In the genomic region with DNA sequence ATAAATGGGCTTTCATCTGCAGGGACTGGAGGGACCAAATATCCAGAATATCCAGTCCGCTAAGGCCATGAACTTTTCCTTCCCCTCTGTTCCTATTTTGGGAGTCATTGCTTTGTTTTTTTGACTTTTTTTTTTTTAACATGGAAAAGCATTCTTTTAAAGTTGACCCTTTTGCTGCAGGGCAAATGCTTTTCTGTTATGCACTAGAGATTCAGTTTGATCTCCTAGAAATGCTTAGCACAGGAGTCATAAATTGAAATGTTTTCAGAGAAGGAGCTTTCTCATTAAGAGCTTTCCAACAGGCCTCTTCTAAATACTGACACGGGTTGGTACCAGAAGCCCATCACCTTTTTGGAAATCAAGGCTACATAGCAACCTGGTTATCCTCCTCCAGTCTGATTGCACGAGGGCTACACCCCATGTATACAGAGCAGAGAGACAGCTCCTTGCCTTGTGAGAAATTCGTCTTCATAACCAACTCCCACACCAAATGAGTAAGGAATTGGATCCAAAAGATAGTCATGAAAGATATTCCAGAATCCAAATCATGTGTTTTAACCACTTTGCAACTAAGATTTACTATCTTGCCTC, we compare ENCODE assay signal across 12 cellular contexts.
DNase-seq lines count a peak whose midpoint lies in the region; ATAC-seq and TF ChIP-seq lines count a peak whose summit lies in the region.
"Had no signal": no experiment of that assay in that cellular context is flagged by ENCODE, and none has a peak within 500 bp of the region (broad histone marks: within the 10 kb centered on the region; RNA-seq: fewer than 3 reads in every experiment).

No MANE protein-coding gene starts in this region.

- H3K4me3 ChIP-seq in CD8-positive, alpha-beta T cell (ENCODE audit: low read depth, low read length): no peak overlapping the region
- H3K4me3 ChIP-seq in fibroblast of the aortic adventitia (ENCODE audit: low read depth, low read length) (no peak overlapping the region), lower lobe of right lung (no peak overlapping the region)
- H3K4me3 ChIP-seq: K562 had no signal

- peaks cover 30% of the 10 kb centered on the region for H3K4me1 ChIP-seq in CD8-positive, alpha-beta T cell (ENCODE audit: insufficient read depth, low read length)
- H3K4me1 ChIP-seq in lower lobe of right lung: peaks cover 54% of the 10 kb centered on the region

- H3K9me3 Mint-ChIP-seq in CD8-positive, alpha-beta T cell: no peaks in the 10 kb centered on the region
- H3K9me3 Mint-ChIP-seq in activated T-helper 2 cell treated with anti-CD3 and anti-CD28 coated beads, Interferon-gamma antibody, Interleukin-2, Interleukin-4, amounts not matched to agents 10 μg/mL and 5 μg/mL and 100 μg/mL, durations not matched to agents 14 hours and 24 hours and 36 hours: no peaks in the 10 kb centered on the region
- H3K9me3 Mint-ChIP-seq: activated naive CD4-positive, alpha-beta T cell treated with anti-CD3 and anti-CD28 coated beads, Interleukin-2, amount 10 ng/mL, durations not matched to agents 7 days and 5 days had no signal

- no peak for TF ChIP-seq CTCF in CD8-positive, alpha-beta T cell (IDR thresholded peaks at IDR 0.05)
- TF ChIP-seq CTCF in fibroblast of the aortic adventitia (IDR thresholded peaks at IDR 0.05; ENCODE audit: insufficient read depth, low read length): no peak
- no peak for TF ChIP-seq CTCF in lower lobe of right lung (IDR thresholded peaks at IDR 0.05)

- CTCF ChIA-PET in CD8-positive, alpha-beta T cell (lab: Charles Lee): interaction anchor here (0.7 kb wide), 2 partner anchors 18 to 65 kb away, joined by 3 to 4 read pairs; no protein-coding TSS in a partner anchor

- POLR2A ChIA-PET in CD8-positive, alpha-beta T cell (lab: Charles Lee): no interaction called here

- no peaks in the 10 kb centered on the region for H3K27me3 ChIP-seq in CD8-positive, alpha-beta T cell (ENCODE audit: insufficient read depth, low read length)
- no peaks in the 10 kb centered on the region for H3K27me3 ChIP-seq in lower lobe of right lung (ENCODE audit: low read depth)

- intact Hi-C loops in CD8-positive, alpha-beta T cell (cut with DNase I, micrococcal nuclease): loop anchor here in 1 of 2 experiments (10.0 kb wide), 2 partner anchors 118 to 382 kb away; no protein-coding TSS in a partner anchor
- intact Hi-C loops in sciatic nerve (cut with DNase I) (loop anchor here (10.0 kb wide), 1 partner anchor 122 kb away; no protein-coding TSS in a partner anchor), lower lobe of right lung (cut with DNase I) (no loop called here)
- intact Hi-C loops in activated T-helper 2 cell treated with anti-CD3 and anti-CD28 coated beads, Interferon-gamma antibody, Interleukin-2, Interleukin-4, amounts not matched to agents 10 μg/mL and 5 μg/mL and 100 μg/mL, durations not matched to agents 14 hours and 24 hours and 36 hours (cut with micrococcal nuclease): loop anchor here (10.0 kb wide), 3 partner anchors 82 to 382 kb away; no protein-coding TSS in a partner anchor

- no peaks in the 10 kb centered on the region for H3K9me3 ChIP-seq in CD8-positive, alpha-beta T cell (ENCODE audit: low read length)
- no peaks in the 10 kb centered on the region for H3K9me3 ChIP-seq in lower lobe of right lung

- no peak overlapping the region for H3K27ac ChIP-seq in CD8-positive, alpha-beta T cell (ENCODE audit: low read depth, low read length)
- H3K27ac ChIP-seq in lower lobe of right lung: no peak overlapping the region

- no peak for ATAC-seq in CD8-positive, alpha-beta T cell
- ATAC-seq in sciatic nerve (peak; percentile 51), HG03565 (IDR thresholded peaks at IDR 0.05; ENCODE audit: unreplicated experiment) (no peak), lower lobe of right lung (no peak)
- ATAC-seq: K562 had no signal

- H3K27ac Mint-ChIP-seq in CD8-positive, alpha-beta T cell: peak overlapping the region; percentile 82
- no peak overlapping the region for H3K27ac Mint-ChIP-seq in activated T-helper 2 cell treated with anti-CD3 and anti-CD28 coated beads, Interferon-gamma antibody, Interleukin-2, Interleukin-4, amounts not matched to agents 10 μg/mL and 5 μg/mL and 100 μg/mL, durations not matched to agents 14 hours and 24 hours and 36 hours
- H3K27ac Mint-ChIP-seq: activated naive CD4-positive, alpha-beta T cell treated with anti-CD3 and anti-CD28 coated beads, Interleukin-2, amount 10 ng/mL, durations not matched to agents 7 days and 5 days had no signal

- no peaks in the 10 kb centered on the region for H3K27me3 Mint-ChIP-seq in CD8-positive, alpha-beta T cell (ENCODE audit: low read depth)
- H3K27me3 Mint-ChIP-seq in activated T-helper 2 cell treated with anti-CD3 and anti-CD28 coated beads, Interferon-gamma antibody, Interleukin-2, Interleukin-4, amounts not matched to agents 10 μg/mL and 5 μg/mL and 100 μg/mL, durations not matched to agents 14 hours and 24 hours and 36 hours (ENCODE audit: low read depth): no peaks in the 10 kb centered on the region
- H3K27me3 Mint-ChIP-seq: activated naive CD4-positive, alpha-beta T cell treated with anti-CD3 and anti-CD28 coated beads, Interleukin-2, amount 10 ng/mL, durations not matched to agents 7 days and 5 days had no signal

- DNase-seq in CD8-positive, alpha-beta T cell: no peak
- DNase-seq in NCI-H226 (peak; percentile 96), fibroblast of the aortic adventitia (ENCODE audit: low read depth) (peak; percentile 47), sciatic nerve (ENCODE audit: low spot score) (no peak), kidney tubule cell (ENCODE audit: low spot score) (no peak), lower lobe of right lung (no peak)
- DNase-seq in activated T-helper 2 cell treated with anti-CD3 and anti-CD28 coated beads, Interferon-gamma antibody, Interleukin-2, Interleukin-4, amounts not matched to agents 10 μg/mL and 5 μg/mL and 100 μg/mL, durations not matched to agents 14 hours and 24 hours and 36 hours (ENCODE audit: low spot score): no peak
- DNase-seq: activated CD4-positive, alpha-beta T cell treated with anti-CD3 and anti-CD28 coated beads for 1 hour; activated naive CD4-positive, alpha-beta T cell treated with anti-CD3 and anti-CD28 coated beads, Interleukin-2, amount 10 ng/mL, durations not matched to agents 7 days and 5 days; SHP77 treated with DMSO at 0.1 percent for 48 hours had no signal

- no peaks in the 10 kb centered on the region for H3K36me3 ChIP-seq in CD8-positive, alpha-beta T cell (ENCODE audit: insufficient read depth, low read length)
- no peaks in the 10 kb centered on the region for H3K36me3 ChIP-seq in lower lobe of right lung

- peaks cover 44% of the 10 kb centered on the region for H3K4me1 Mint-ChIP-seq in CD8-positive, alpha-beta T cell (ENCODE audit: low read depth)
- peaks cover 17% of the 10 kb centered on the region for H3K4me1 Mint-ChIP-seq in activated T-helper 2 cell treated with anti-CD3 and anti-CD28 coated beads, Interferon-gamma antibody, Interleukin-2, Interleukin-4, amounts not matched to agents 10 μg/mL and 5 μg/mL and 100 μg/mL, durations not matched to agents 14 hours and 24 hours and 36 hours (ENCODE audit: low read depth)

- no peak overlapping the region for H3K4me3 Mint-ChIP-seq in CD8-positive, alpha-beta T cell
- H3K4me3 Mint-ChIP-seq in activated T-helper 2 cell treated with anti-CD3 and anti-CD28 coated beads, Interferon-gamma antibody, Interleukin-2, Interleukin-4, amounts not matched to agents 10 μg/mL and 5 μg/mL and 100 μg/mL, durations not matched to agents 14 hours and 24 hours and 36 hours (ENCODE audit: low read depth): no peak overlapping the region
- H3K4me3 Mint-ChIP-seq: activated naive CD4-positive, alpha-beta T cell treated with anti-CD3 and anti-CD28 coated beads, Interleukin-2, amount 10 ng/mL, durations not matched to agents 7 days and 5 days had no signal

- no peaks in the 10 kb centered on the region for H3K36me3 Mint-ChIP-seq in CD8-positive, alpha-beta T cell
- H3K36me3 Mint-ChIP-seq in activated T-helper 2 cell treated with anti-CD3 and anti-CD28 coated beads, Interferon-gamma antibody, Interleukin-2, Interleukin-4, amounts not matched to agents 10 μg/mL and 5 μg/mL and 100 μg/mL, durations not matched to agents 14 hours and 24 hours and 36 hours (ENCODE audit: low read depth): no peaks in the 10 kb centered on the region
- H3K36me3 Mint-ChIP-seq: activated naive CD4-positive, alpha-beta T cell treated with anti-CD3 and anti-CD28 coated beads, Interleukin-2, amount 10 ng/mL, durations not matched to agents 7 days and 5 days had no signal

Comparison
In these comparisons a context has a peak if more than half of its experiments do, and no peak if none do; other contexts are left out.
1. DNase-seq: peak in NCI-H226 (single experiment) and fibroblast of the aortic adventitia (single experiment); none in CD8-positive, alpha-beta T cell (0 of 7), sciatic nerve (single experiment), kidney tubule cell (single experiment), lower lobe of right lung (single experiment) and activated T-helper 2 cell treated with anti-CD3 and anti-CD28 coated beads, Interferon-gamma antibody, Interleukin-2, Interleukin-4, amounts not matched to agents 10 μg/mL and 5 μg/mL and 100 μg/mL, durations not matched to agents 14 hours and 24 hours and 36 hours (single experiment).